ENCODE assay signal across 37 cellular contexts in the genomic region with DNA sequence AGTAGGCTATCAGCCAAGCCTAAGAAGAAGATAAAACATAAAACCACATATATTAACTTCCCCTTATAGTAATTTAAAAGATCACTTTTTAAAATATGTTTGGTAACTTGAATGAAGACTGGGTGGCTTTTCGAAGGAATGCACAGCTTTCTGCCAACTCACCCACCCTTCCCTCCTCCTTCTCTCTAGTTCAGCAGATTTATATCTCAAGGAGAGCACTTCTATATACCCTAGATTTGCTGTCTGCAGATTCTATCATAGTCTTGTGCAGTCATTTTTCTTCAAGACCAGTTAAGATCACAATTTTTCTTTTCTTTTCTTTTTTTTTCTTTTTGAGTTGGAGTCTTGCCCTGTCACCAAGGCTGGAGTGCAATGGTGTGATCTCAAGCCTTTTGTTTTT.
"Had no signal": no experiment of that assay in that cellular context is flagged by ENCODE, and none has a peak within 500 bp of the region (broad histone marks: within the 10 kb centered on the region; RNA-seq: fewer than 3 reads in every experiment).

No MANE protein-coding gene starts in this region.

- H3K27me3 Mint-ChIP-seq: activated B cell treated with CpG ODN at 0.5 μM for 24 hours had no signal

- H3K4me1 Mint-ChIP-seq: activated B cell treated with CpG ODN at 0.5 μM for 24 hours; activated CD4-positive, alpha-beta T cell treated with anti-CD3 and anti-CD28 coated beads for 36 hours; activated CD4-positive, alpha-beta T cell treated with anti-CD3 and anti-CD28 coated beads, Interleukin-2, amount 10 ng/mL, durations not matched to agents 24 days and 14 days; activated CD8-positive, alpha-beta memory T cell treated with anti-CD3 and anti-CD28 coated beads, Interleukin-2, amount 10 ng/mL, durations not matched to agents 7 days and 5 days; T-helper 17 cell had no signal

- H3K4me1 ChIP-seq: esophagus muscularis mucosa, foreskin keratinocyte, gastrocnemius medialis, heart right ventricle had no signal

- H3K36me3 ChIP-seq: brain microvascular endothelial cell, gastrocnemius medialis, heart right ventricle, WERI-Rb-1 had no signal

- H3K27me3 ChIP-seq: brain microvascular endothelial cell, esophagus muscularis mucosa, gastrocnemius medialis, hepatocyte had no signal

- H2AFZ ChIP-seq: hepatocyte had no signal

- H3K27ac Mint-ChIP-seq: activated B cell treated with CpG ODN at 0.5 μM for 24 hours; activated CD4-positive, alpha-beta memory T cell treated with anti-CD3 and anti-CD28 coated beads for 36 hours; activated CD4-positive, alpha-beta T cell treated with anti-CD3 and anti-CD28 coated beads for 36 hours; activated CD4-positive, alpha-beta T cell treated with anti-CD3 and anti-CD28 coated beads, Interleukin-2, amount 10 ng/mL, durations not matched to agents 24 days and 14 days; activated CD8-positive, alpha-beta memory T cell treated with anti-CD3 and anti-CD28 coated beads, Interleukin-2, amount 10 ng/mL, durations not matched to agents 7 days and 5 days; activated CD8-positive, alpha-beta T cell treated with anti-CD3 and anti-CD28 coated beads, Interleukin-2, amount 10 ng/mL, durations not matched to agents 7 days and 5 days; activated naive CD8-positive, alpha-beta T cell; activated T-cell treated with anti-CD3 and anti-CD28 coated beads, Interleukin-2, amount 50 U/mL, for 24 hours; activated T-cell treated with anti-CD3 and anti-CD28 coated beads, Interleukin-2, amount 50 U/mL, for 72 hours; effector memory CD8-positive, alpha-beta T cell; T-helper 17 cell; T-helper 2 cell treated with Interferon-gamma antibody and Interleukin-4, amounts not matched to agents 5 μg/mL and 100 μg/mL, for 36 hours had no signal

- H3K36me3 Mint-ChIP-seq: activated CD4-positive, alpha-beta memory T cell treated with anti-CD3 and anti-CD28 coated beads for 36 hours; activated CD8-positive, alpha-beta memory T cell treated with anti-CD3 and anti-CD28 coated beads, Interleukin-2, amount 10 ng/mL, durations not matched to agents 7 days and 5 days; activated naive CD8-positive, alpha-beta T cell had no signal

- H3K4me2 ChIP-seq: hepatocyte had no signal

- ATAC-seq: activated CD4-positive, alpha-beta T cell treated with anti-CD3 and anti-CD28 coated beads for 36 hours; activated CD8-positive, alpha-beta memory T cell treated with anti-CD3 and anti-CD28 coated beads, Interleukin-2, amount 10 ng/mL, durations not matched to agents 7 days and 5 days; activated CD8-positive, alpha-beta T cell treated with anti-CD3 and anti-CD28 coated beads, Interleukin-2, amount 10 ng/mL, durations not matched to agents 7 days and 5 days; activated T-cell treated with anti-CD3 and anti-CD28 coated beads, Interleukin-2, amount 50 U/mL, for 72 hours; effector memory CD8-positive, alpha-beta T cell; foreskin keratinocyte; gastrocnemius medialis; heart right ventricle; T-helper 17 cell had no signal

- H3K79me2 ChIP-seq: hepatocyte had no signal

- DNase-seq: activated B cell treated with CpG ODN at 0.5 μM for 24 hours; activated CD4-positive, alpha-beta memory T cell treated with anti-CD3 and anti-CD28 coated beads for 36 hours; activated CD4-positive, alpha-beta T cell treated with anti-CD3 and anti-CD28 coated beads for 36 hours; activated CD4-positive, alpha-beta T cell treated with anti-CD3 and anti-CD28 coated beads, Interleukin-2, amount 10 ng/mL, durations not matched to agents 24 days and 14 days; activated CD4-positive, CD25-positive, alpha-beta regulatory T cell treated with anti-CD3 and anti-CD28 coated beads, Interleukin-2, amount 50 U/mL, for 72 hours; activated CD8-positive, alpha-beta memory T cell treated with anti-CD3 and anti-CD28 coated beads, Interleukin-2, amount 10 ng/mL, durations not matched to agents 7 days and 5 days; activated CD8-positive, alpha-beta memory T cell treated with anti-CD3 and anti-CD28 coated beads, Interleukin-2, amount 50 U/mL, for 48 hours; activated CD8-positive, alpha-beta T cell treated with anti-CD3 and anti-CD28 coated beads, Interleukin-2, amount 10 ng/mL, durations not matched to agents 7 days and 5 days; activated effector memory CD4-positive, alpha-beta T cell treated with Interleukin-2 at 50 U/mL for 16 hours; activated gamma-delta T cell treated with Interleukin-2 at 50 U/mL for 16 hours; activated naive CD4-positive, alpha-beta T cell treated with anti-CD3 and anti-CD28 coated beads, Interleukin-2, amount 50 U/mL, for 16 hours; activated naive CD4-positive, alpha-beta T cell treated with Interleukin-2 at 50 U/mL for 16 hours; activated T-cell treated with anti-CD3 and anti-CD28 coated beads for 4 hours; activated T-cell treated with anti-CD3 and anti-CD28 coated beads, Interleukin-2, amount 50 U/mL, for 24 hours; activated T-cell treated with anti-CD3 and anti-CD28 coated beads, Interleukin-2, amount 50 U/mL, for 72 hours; amniotic stem cell; anterior cingulate cortex; brain microvascular endothelial cell; caudate nucleus; cortex of kidney; dermis blood vessel endothelial cell; effector CD4-positive, alpha-beta T cell; effector memory CD8-positive, alpha-beta T cell; foreskin keratinocyte; gastrocnemius medialis; glutamatergic neuron; heart right ventricle; T-helper 1 cell; T-helper 17 cell; T1000; WERI-Rb-1 had no signal

- H3K4me3 ChIP-seq: esophagus muscularis mucosa, gastrocnemius medialis, heart right ventricle, hepatocyte had no signal

- H3K4me3 Mint-ChIP-seq: activated B cell treated with CpG ODN at 0.5 μM for 24 hours; activated CD4-positive, alpha-beta memory T cell treated with anti-CD3 and anti-CD28 coated beads for 36 hours; activated CD4-positive, alpha-beta T cell treated with anti-CD3 and anti-CD28 coated beads for 36 hours; activated CD4-positive, alpha-beta T cell treated with anti-CD3 and anti-CD28 coated beads, Interleukin-2, amount 10 ng/mL, durations not matched to agents 24 days and 14 days; activated CD8-positive, alpha-beta memory T cell treated with anti-CD3 and anti-CD28 coated beads, Interleukin-2, amount 10 ng/mL, durations not matched to agents 7 days and 5 days; activated CD8-positive, alpha-beta T cell treated with anti-CD3 and anti-CD28 coated beads, Interleukin-2, amount 10 ng/mL, durations not matched to agents 7 days and 5 days; activated naive CD8-positive, alpha-beta T cell; activated T-cell treated with anti-CD3 and anti-CD28 coated beads, Interleukin-2, amount 50 U/mL, for 24 hours; activated T-cell treated with anti-CD3 and anti-CD28 coated beads, Interleukin-2, amount 50 U/mL, for 72 hours; effector memory CD8-positive, alpha-beta T cell; T-helper 17 cell; T-helper 2 cell treated with Interferon-gamma antibody and Interleukin-4, amounts not matched to agents 5 μg/mL and 100 μg/mL, for 36 hours had no signal

- FAIRE-seq: astrocyte, colon had no signal

- H3K27ac ChIP-seq: brain microvascular endothelial cell, esophagus muscularis mucosa, foreskin keratinocyte, gastrocnemius medialis, heart right ventricle, hepatocyte, WERI-Rb-1 had no signal

- H3K9me3 Mint-ChIP-seq: activated B cell treated with CpG ODN at 0.5 μM for 24 hours; activated CD4-positive, alpha-beta memory T cell treated with anti-CD3 and anti-CD28 coated beads for 36 hours; activated CD4-positive, alpha-beta T cell treated with anti-CD3 and anti-CD28 coated beads, Interleukin-2, amount 10 ng/mL, durations not matched to agents 24 days and 14 days; activated T-cell treated with anti-CD3 and anti-CD28 coated beads, Interleukin-2, amount 50 U/mL, for 24 hours; activated T-cell treated with anti-CD3 and anti-CD28 coated beads, Interleukin-2, amount 50 U/mL, for 72 hours; T-helper 2 cell treated with Interferon-gamma antibody and Interleukin-4, amounts not matched to agents 5 μg/mL and 100 μg/mL, for 36 hours had no signal

- H3K9me3 ChIP-seq: esophagus muscularis mucosa, gastrocnemius medialis, heart right ventricle had no signal
